ENCODE assay signal across 16 cellular contexts in the genomic region with DNA sequence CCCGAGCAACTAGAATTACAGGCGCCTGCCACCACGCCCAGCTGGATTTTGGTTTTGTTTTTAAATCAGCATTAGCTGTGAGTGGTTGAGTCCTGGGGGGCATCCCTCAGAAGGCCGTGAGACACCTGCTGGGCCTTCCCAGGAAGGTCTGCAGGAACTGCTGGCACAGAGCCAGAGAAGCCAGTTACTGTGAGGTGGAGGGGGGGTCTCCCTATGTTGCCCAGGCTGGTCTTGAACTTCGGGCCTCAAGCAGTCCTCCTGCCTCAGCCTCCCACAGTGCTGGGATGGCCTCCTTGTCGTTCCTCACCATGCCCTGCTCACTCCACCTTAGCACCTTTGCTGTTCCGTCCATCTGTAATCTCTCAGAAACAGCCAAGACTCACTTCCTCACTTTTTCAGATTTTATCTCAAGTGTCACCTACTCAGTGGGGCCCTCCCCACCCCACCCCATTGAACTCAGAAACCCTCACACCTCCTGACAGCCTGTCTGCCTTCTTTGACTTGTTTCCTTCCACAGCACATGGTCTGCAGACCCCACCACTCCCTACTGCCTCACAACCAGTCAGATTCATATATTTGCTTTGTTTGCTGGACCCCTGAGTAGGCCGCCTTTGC.
DNase-seq lines count a peak whose midpoint lies in the region; ATAC-seq and TF ChIP-seq lines count a peak whose summit lies in the region.
"Had no signal": no experiment of that assay in that cellular context is flagged by ENCODE, and none has a peak within 500 bp of the region (broad histone marks: within the 10 kb centered on the region; RNA-seq: fewer than 3 reads in every experiment).

No MANE protein-coding gene starts in this region.

- no peaks in the 10 kb centered on the region for H3K9me3 ChIP-seq in IMR-90 (ENCODE audit: control insufficient read depth, insufficient read depth, low read length)
- H3K9me3 ChIP-seq: Peyer's patch had no signal

- H3K18ac ChIP-seq in IMR-90 (ENCODE audit: low read depth, low read length), result no peak overlapping the region

- no peak for TF ChIP-seq POLR2A in IMR-90 (IDR thresholded peaks at IDR 0.05; ENCODE audit: low read depth, low read length)

- no peak overlapping the region for H3K14ac ChIP-seq in IMR-90 (replicated peaks; ENCODE audit: low read depth, low read length)

- H4K91ac ChIP-seq in IMR-90 (ENCODE audit: insufficient read depth, low read depth, low read length), result no peak overlapping the region

- no peak overlapping the region for H4K8ac ChIP-seq in IMR-90 (ENCODE audit: low read depth in 2 of 2, low read length in 2 of 2)

- no peak overlapping the region for H2BK20ac ChIP-seq in IMR-90 (ENCODE audit: low read depth, low read length)

- TF ChIP-seq CTCF in IMR-90 (conservative IDR thresholded peaks at IDR 0.05; ENCODE audit: low read depth, low read length), result no peak

- H4K5ac ChIP-seq in IMR-90 (ENCODE audit: low read depth, low read length), result no peak overlapping the region

- no peak overlapping the region for H3K56ac ChIP-seq in IMR-90 (ENCODE audit: extremely low read depth, insufficient read depth, low read length)

- H3K27ac ChIP-seq in IMR-90 (ENCODE audit: insufficient read depth, low read length), result no peak overlapping the region
- H3K27ac ChIP-seq: Peyer's patch had no signal

- H2BK120ac ChIP-seq in IMR-90 (ENCODE audit: low read depth, low read length), result no peak overlapping the region

- 100% methylated on average over 1 of the region's 8 CpGs; no CpG with 5 or more reads in 1 of the 2 experiments for WGBS in IMR-90 (ENCODE audit: extremely low coverage in 2 of 2, insufficient read length in 1 of 2), 2 experiments

- H3K79me1 ChIP-seq in IMR-90 (ENCODE audit: low read depth in 1 of 2, low read length in 2 of 2), result peaks cover 7 to 19% of the 10 kb centered on the region in 2 experiments; a peak in 3 of 4 replicates

- intact Hi-C loops in IMR-90 (cut with micrococcal nuclease), result no loop called here

- no peak overlapping the region for H2BK15ac ChIP-seq in IMR-90 (ENCODE audit: low read depth, low read length)

- H3K4ac ChIP-seq in IMR-90 (ENCODE audit: low read depth, low read length), result no peak overlapping the region

- DNase-seq in NCI-H82 (lab: John Stamatoyannopoulos, UW), result peak; percentile 33
- DNase-seq in NCI-H82 treated with DMSO at 0.1 percent for 48 hours (lab: John Stamatoyannopoulos, UW; ENCODE audit: unreplicated experiment), result no peak
- DNase-seq in IMR-90, result no peak
- peak; percentile 46 for DNase-seq in NCI-H69 (lab: John Stamatoyannopoulos, UW)
- peak; percentile 77 for DNase-seq in mesenteric fat pad (ENCODE audit: low spot score)
- no peak for DNase-seq in NK-92 (lab: John Stamatoyannopoulos, UW; ENCODE audit: unreplicated experiment)
- no peak for DNase-seq in NOMO-1 (lab: John Stamatoyannopoulos, UW; ENCODE audit: unreplicated experiment in 2 of 2)
- DNase-seq: AML-193, DMS153, HFFc6, MV-4-11, NCI-H2029 treated with DMSO at 0.1 percent for 48 hours, NCI-H524 treated with DMSO at 0.1 percent for 48 hours, Peyer's patch had no signal

- ATAC-seq in IMR-90 (ENCODE audit: low read depth), result no peak
- ATAC-seq: HepG2, Right ventricle myocardium inferior had no signal

- H2AK9ac ChIP-seq in IMR-90 (replicated peaks; ENCODE audit: low read depth, low read length, poor library complexity), result no peak overlapping the region

- TF ChIP-seq RAD21 in IMR-90 (IDR thresholded peaks at IDR 0.05; ENCODE audit: low read length), result no peak

- peak overlapping the region; percentile 57; the same call in 1 of the 2 replicates for H2AK5ac ChIP-seq in IMR-90 (ENCODE audit: low read depth, low read length)

- in situ Hi-C loops in IMR-90 (cut with MboI; ENCODE audit: low sequenced_read_pairs), result no loop called here

- no TSS peak for BruUV-seq in IMR-90 (replicated peaks; lab: Mats Ljungman, UMichigan)

- H3K9me1 ChIP-seq in IMR-90 (ENCODE audit: insufficient read depth, low read length), result peaks cover 6% of the 10 kb centered on the region

- H3K9ac ChIP-seq in IMR-90 (ENCODE audit: low read depth, low read length), result no peak overlapping the region

- dilution Hi-C loops in IMR-90 (cut with HindIII; ENCODE audit: low sequenced_read_pairs, unreplicated experiment), result no loop called here

- peaks cover 8% of the 10 kb centered on the region for H3K4me1 ChIP-seq in IMR-90 (ENCODE audit: control insufficient read depth, insufficient read depth, low read length)

- no peak overlapping the region for H3K4me3 ChIP-seq in IMR-90 (ENCODE audit: insufficient read depth, low read depth, low read length)
- H3K4me3 ChIP-seq: Peyer's patch had no signal

- no peak overlapping the region for H3K23ac ChIP-seq in IMR-90 (ENCODE audit: low read depth, low read length)

- no peaks in the 10 kb centered on the region for H3K36me3 ChIP-seq in IMR-90 (ENCODE audit: control insufficient read depth, insufficient read depth, low read length)
- H3K36me3 ChIP-seq: Peyer's patch had no signal

- POLR2A ChIA-PET in IMR-90 (lab: Charles Lee; ENCODE audit: unreplicated experiment), result no interaction called here

- CTCF ChIA-PET in IMR-90 (lab: Yijun Ruan, JAX), result no interaction called here

- H3K4me2 ChIP-seq in IMR-90 (ENCODE audit: low read depth, low read length), result no peak overlapping the region

- no peaks in the 10 kb centered on the region for H4K20me1 ChIP-seq in IMR-90 (ENCODE audit: insufficient read depth, low read length)

- no peaks in the 10 kb centered on the region for H3K27me3 ChIP-seq in IMR-90 (ENCODE audit: control insufficient read depth, insufficient read depth, low read length)
- H3K27me3 ChIP-seq: Peyer's patch had no signal

- no peak overlapping the region for H2BK5ac ChIP-seq in IMR-90 (ENCODE audit: low read depth, low read length, poor library complexity, severe bottlenecking)

- no peak overlapping the region for H2AFZ ChIP-seq in IMR-90 (replicated peaks; ENCODE audit: low read length, poor library complexity)

TF ChIP-seq in IMR-90, 13 proteins besides CTCF, POLR2A, EP300 and RAD21:
- TF ChIP-seq, protein P1, sequence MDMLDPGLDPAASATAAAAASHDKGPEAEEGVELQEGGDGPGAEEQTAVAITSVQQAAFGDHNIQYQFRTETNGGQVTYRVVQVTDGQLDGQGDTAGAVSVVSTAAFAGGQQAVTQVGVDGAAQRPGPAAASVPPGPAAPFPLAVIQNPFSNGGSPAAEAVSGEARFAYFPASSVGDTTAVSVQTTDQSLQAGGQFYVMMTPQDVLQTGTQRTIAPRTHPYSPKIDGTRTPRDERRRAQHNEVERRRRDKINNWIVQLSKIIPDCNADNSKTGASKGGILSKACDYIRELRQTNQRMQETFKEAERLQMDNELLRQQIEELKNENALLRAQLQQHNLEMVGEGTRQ (IDR thresholded peaks at IDR 0.05; ENCODE audit: low read depth, low read length), result no peak
- TF ChIP-seq, protein P2, sequence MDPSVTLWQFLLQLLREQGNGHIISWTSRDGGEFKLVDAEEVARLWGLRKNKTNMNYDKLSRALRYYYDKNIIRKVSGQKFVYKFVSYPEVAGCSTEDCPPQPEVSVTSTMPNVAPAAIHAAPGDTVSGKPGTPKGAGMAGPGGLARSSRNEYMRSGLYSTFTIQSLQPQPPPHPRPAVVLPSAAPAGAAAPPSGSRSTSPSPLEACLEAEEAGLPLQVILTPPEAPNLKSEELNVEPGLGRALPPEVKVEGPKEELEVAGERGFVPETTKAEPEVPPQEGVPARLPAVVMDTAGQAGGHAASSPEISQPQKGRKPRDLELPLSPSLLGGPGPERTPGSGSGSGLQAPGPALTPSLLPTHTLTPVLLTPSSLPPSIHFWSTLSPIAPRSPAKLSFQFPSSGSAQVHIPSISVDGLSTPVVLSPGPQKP (IDR thresholded peaks at IDR 0.05; ENCODE audit: borderline replicate concordance, low read depth, low read length), result no peak
- TF ChIP-seq SMC3 (IDR thresholded peaks at IDR 0.05; ENCODE audit: low read depth, low read length) (no peak), NFE2L2 (IDR thresholded peaks at IDR 0.05; ENCODE audit: low read depth, low read length) (no peak), RFX5 (IDR thresholded peaks at IDR 0.05; ENCODE audit: low read depth, low read length) (no peak), FOS (IDR thresholded peaks at IDR 0.05; ENCODE audit: low read depth, low read length) (no peak), MAFK (IDR thresholded peaks at IDR 0.05; ENCODE audit: low read depth, low read length) (no peak), MXI1 (IDR thresholded peaks at IDR 0.05; ENCODE audit: borderline replicate concordance, low read depth, low read length) (no peak), BHLHE40 (IDR thresholded peaks at IDR 0.05; ENCODE audit: low read depth, low read length) (no peak), CHD1 (IDR thresholded peaks at IDR 0.05; ENCODE audit: low read depth, low read length) (no peak), CEBPB (IDR thresholded peaks at IDR 0.05; ENCODE audit: low read depth, low read length) (no peak), MAZ (IDR thresholded peaks at IDR 0.05; ENCODE audit: borderline replicate concordance, low read depth, low read length) (no peak), RCOR1 (IDR thresholded peaks at IDR 0.05; ENCODE audit: insufficient replicate concordance, low read length) (no peak)

Comparison
In these comparisons a context has a peak if more than half of its experiments do, and no peak if none do; other contexts are left out.
1. DNase-seq: peak in NCI-H82 (single experiment), NCI-H69 (single experiment) and mesenteric fat pad (single experiment); none in NCI-H82 treated with DMSO at 0.1 percent for 48 hours (single experiment), IMR-90 (single experiment), NK-92 (single experiment) and NOMO-1 (0 of 2).